9 cellular contexts compared by ENCODE assay signal in genomic region chr6:99588618-99589289, GRCh38. TPM values are rescaled to one million over a fixed set of nuclear protein-coding genes. Genes with fewer than 3 reads are reported as not detected.
DNase-seq lines count a peak whose midpoint lies in the region; ATAC-seq, FAIRE-seq and TF ChIP-seq lines count a peak whose summit lies in the region.
"Had no signal": no experiment of that assay in that cellular context is flagged by ENCODE, and none has a peak within 500 bp of the region (broad histone marks: within the 10 kb centered on the region; RNA-seq: fewer than 3 reads in every experiment).

No MANE protein-coding gene starts in this region.

- dilution Hi-C loops in endothelial cell of umbilical vein (cut with MboI; ENCODE audit: extremely low pct_ligation_motif_present, low sequenced_read_pairs): no loop called here

- FAIRE-seq in endothelial cell of umbilical vein (lab: Jason Lieb, UNC): peak; percentile 85

- intact Hi-C loops in endothelial cell of umbilical vein (cut with micrococcal nuclease): loop anchor here (1.0 kb wide), 3 partner anchors 15 to 158 kb away; partner anchors contain the start of gene CCNC

- H2AFZ ChIP-seq in endothelial cell of umbilical vein (ENCODE audit: low read depth, low read length): peak overlapping the region; percentile 34

- H3K9me1 ChIP-seq in endothelial cell of umbilical vein (replicated peaks; ENCODE audit: control insufficient read depth, extremely low read depth, insufficient read depth, low read length): no peaks in the 10 kb centered on the region

- H3K27ac ChIP-seq in C4-2B: no peak overlapping the region
- no peak overlapping the region for H3K27ac ChIP-seq in endothelial cell of umbilical vein (ENCODE audit: insufficient read depth, low read depth, low read length)
- H3K27ac ChIP-seq in mucosa of rectum (ENCODE audit: low read depth in 2 of 2, low read length in 2 of 2): no peak overlapping the region

- H3K4me2 ChIP-seq in endothelial cell of umbilical vein (ENCODE audit: insufficient read depth, low read length): peak overlapping the region; percentile 72

- no peak for TF ChIP-seq POLR2A in endothelial cell of umbilical vein (IDR thresholded peaks at IDR 0.05; ENCODE audit: low read depth, low read length)

- H3K4me3 Mint-ChIP-seq in stimulated activated naive B cell treated with anti-CD40 and anti-IgM and Interleukin-4, amounts not matched to agents 10 μg/mL and 1 μg/mL and 100 μg/mL, for 72 hours: peak overlapping the region; percentile 89 to 90

- no peaks in the 10 kb centered on the region for H3K36me3 Mint-ChIP-seq in stimulated activated naive B cell treated with anti-CD40 and anti-IgM and Interleukin-4, amounts not matched to agents 10 μg/mL and 1 μg/mL and 100 μg/mL, for 72 hours

- BruUV-seq in endothelial cell of umbilical vein (replicated peaks; lab: Mats Ljungman, UMichigan): no TSS peak

- POLR2A ChIA-PET in endothelial cell of umbilical vein (lab: Charles Lee): interaction anchor here (1.0 kb wide), 1 partner anchor 20 kb away, joined by 4 read pairs; the partner anchor contains the start of gene CCNC

- H3K4me3 ChIP-seq in endothelial cell of umbilical vein (replicated peaks in 1 of 3; ENCODE audit: insufficient read depth in 1 of 3, low read depth in 1 of 3, low read length in 3 of 3) (peak overlapping the region; percentile 11 to 40 (median 37)), mucosa of rectum (ENCODE audit: low read length in 2 of 2) (peak overlapping the region; percentile 53 to 65)

- peak overlapping the region; percentile 51 for H3K27ac Mint-ChIP-seq in stimulated activated naive B cell treated with anti-CD40 and anti-IgM and Interleukin-4, amounts not matched to agents 10 μg/mL and 1 μg/mL and 100 μg/mL, for 72 hours

- no peaks in the 10 kb centered on the region for H4K20me1 ChIP-seq in endothelial cell of umbilical vein (replicated peaks; ENCODE audit: control insufficient read depth, extremely low read depth, insufficient read depth, low read length)

- no peaks in the 10 kb centered on the region for H3K9me3 ChIP-seq in endothelial cell of umbilical vein (replicated peaks; ENCODE audit: control insufficient read depth, insufficient read depth, low read length)
- no peaks in the 10 kb centered on the region for H3K9me3 ChIP-seq in mucosa of rectum (ENCODE audit: control insufficient read depth in 2 of 2, low read length in 2 of 2)

- peaks cover 13 to 35% of the 10 kb centered on the region in 2 donors for H3K4me1 Mint-ChIP-seq in stimulated activated naive B cell treated with anti-CD40 and anti-IgM and Interleukin-4, amounts not matched to agents 10 μg/mL and 1 μg/mL and 100 μg/mL, for 72 hours

- no peak overlapping the region for H3K9ac ChIP-seq in endothelial cell of umbilical vein (replicated peaks; ENCODE audit: extremely low read depth, insufficient read depth, low read length)
- H3K9ac ChIP-seq in mucosa of rectum (ENCODE audit: low read depth in 1 of 2, low read length in 2 of 2): no peak overlapping the region

- H3K36me3 ChIP-seq in endothelial cell of umbilical vein (ENCODE audit: control insufficient read depth in 2 of 2, extremely low read depth in 1 of 2, insufficient read depth in 2 of 2, low read length in 2 of 2) (no peaks in the 10 kb centered on the region), mucosa of rectum (ENCODE audit: control insufficient read depth in 2 of 2, insufficient read depth in 2 of 2, low read length in 2 of 2) (no peaks in the 10 kb centered on the region)

- no peaks in the 10 kb centered on the region for H3K79me2 ChIP-seq in endothelial cell of umbilical vein (ENCODE audit: control insufficient read depth, insufficient read depth, low read length)

- CTCF ChIA-PET in endothelial cell of umbilical vein (lab: Charles Lee): interaction anchor here (0.5 to 4.3 kb wide), 14 partner anchors 11 to 279 kb away, joined by 3 to 27 read pairs (median 3); partner anchors contain the start of gene CCNC

- peaks cover 63 to 72% of the 10 kb centered on the region in 2 donors for H3K27me3 Mint-ChIP-seq in stimulated activated naive B cell treated with anti-CD40 and anti-IgM and Interleukin-4, amounts not matched to agents 10 μg/mL and 1 μg/mL and 100 μg/mL, for 72 hours

- H3K9me3 Mint-ChIP-seq in stimulated activated naive B cell treated with anti-CD40 and anti-IgM and Interleukin-4, amounts not matched to agents 10 μg/mL and 1 μg/mL and 100 μg/mL, for 72 hours: no peaks in the 10 kb centered on the region

- H3K27me3 ChIP-seq in endothelial cell of umbilical vein (ENCODE audit: control insufficient read depth in 2 of 2, insufficient read depth in 2 of 2, low read length in 2 of 2) (peaks cover 71 to 77% of the 10 kb centered on the region in 2 experiments), mucosa of rectum (ENCODE audit: control insufficient read depth in 2 of 2, insufficient read depth in 2 of 2, low read length in 2 of 2) (peaks cover 37 to 59% of the 10 kb centered on the region in 2 donors)

- peak; percentile 82 for TF ChIP-seq CTCF in C4-2B (conservative IDR thresholded peaks at IDR 0.05)
- TF ChIP-seq CTCF in endothelial cell of umbilical vein (IDR thresholded peaks at IDR 0.05; ENCODE audit: extremely low read depth in 1 of 2, insufficient read depth in 1 of 2, low read depth in 1 of 2, low read length in 2 of 2): peak; percentile 36 to 69

- ATAC-seq in HG03354 (IDR thresholded peaks at IDR 0.05; ENCODE audit: poor library complexity, severe bottlenecking, unreplicated experiment): peak; percentile 93
- ATAC-seq in stimulated activated naive B cell treated with anti-CD40 and anti-IgM and Interleukin-4, amounts not matched to agents 10 μg/mL and 1 μg/mL and 100 μg/mL, for 72 hours (replicated peaks): peak; percentile 91 to 92

- DNase-seq in GM19240 (ENCODE audit: insufficient read length, low spot score) (peak; percentile 51), NCI-H526 (lab: John Stamatoyannopoulos, UW) (peak; percentile 85 to 96), endothelial cell of umbilical vein (ENCODE audit: low read depth, low spot score) (peak; percentile 72)
- DNase-seq in activated CD8-positive, alpha-beta memory T cell treated with anti-CD3 and anti-CD28 coated beads for 24 hours: peak; percentile 86
- DNase-seq in stimulated activated naive B cell treated with anti-CD40 and anti-IgM and Interleukin-4, amounts not matched to agents 10 μg/mL and 1 μg/mL and 100 μg/mL, for 72 hours: peak; percentile 52

- peaks cover 8% of the 10 kb centered on the region for H3K4me1 ChIP-seq in endothelial cell of umbilical vein (ENCODE audit: control insufficient read depth, extremely low read depth, insufficient read depth, low read length)
- peaks cover 3 to 9% of the 10 kb centered on the region in 2 donors for H3K4me1 ChIP-seq in mucosa of rectum (ENCODE audit: control insufficient read depth in 2 of 2, insufficient read depth in 2 of 2, low read length in 2 of 2)

TF ChIP-seq in endothelial cell of umbilical vein, 7 proteins besides CTCF, POLR2A, EP300 and RAD21:
- TF ChIP-seq EZH2 (IDR thresholded peaks at IDR 0.05; ENCODE audit: borderline replicate concordance, low read depth, low read length, severe bottlenecking): peak; percentile 77
- TF ChIP-seq JUN (IDR thresholded peaks at IDR 0.05; ENCODE audit: borderline replicate concordance, insufficient read depth, insufficient read length, low read depth): no peak

RNA-seq across cellular contexts. Expression of gene PRDM13, which starts 17.9 kb away (rescaled TPM):
- not detected in 2 replicates for total RNA-seq in endothelial cell of umbilical vein
- not detected in 2 replicates for polyA plus RNA-seq in endothelial cell of umbilical vein
- polyA plus RNA-seq in endothelial cell of umbilical vein (2011; cell fraction: cytosol; rRNA removed): not detected in 2 replicates
- polyA plus RNA-seq in endothelial cell of umbilical vein (2011; cell fraction: nucleus; rRNA removed): not detected in 2 replicates
- polyA plus RNA-seq in endothelial cell of umbilical vein (2012): not detected in 2 replicates
- polyA minus RNA-seq in endothelial cell of umbilical vein: not detected in 2 replicates
- polyA minus RNA-seq in endothelial cell of umbilical vein (2011; cell fraction: cytosol; rRNA and poly(A)+ RNA removed): not detected
- not detected in 2 replicates for polyA minus RNA-seq in endothelial cell of umbilical vein (2011; cell fraction: nucleus; rRNA and poly(A)+ RNA removed)
- total RNA-seq: T-helper 2 cell treated with Interferon-gamma antibody and Interleukin-4, amounts not matched to agents 100 ng/mL and 5 ng/mL, for 36 hours had no signal

RNA-seq across cellular contexts. Expression of gene CCNC, which starts 20.3 kb away (rescaled TPM):
- total RNA-seq in endothelial cell of umbilical vein: 53.1 and 53.5 TPM in 2 replicates
- 13.0 and 18.2 TPM in 2 replicates for polyA plus RNA-seq in endothelial cell of umbilical vein
- polyA plus RNA-seq in endothelial cell of umbilical vein (2011; cell fraction: cytosol; rRNA removed): 25.9 and 29.7 TPM in 2 replicates
- polyA plus RNA-seq in endothelial cell of umbilical vein (2011; cell fraction: nucleus; rRNA removed): 42.7 and 58.9 TPM in 2 replicates
- polyA plus RNA-seq in endothelial cell of umbilical vein (2012): 27.1 and 46.4 TPM in 2 replicates
- 52.7 and 60.8 TPM in 2 replicates for polyA minus RNA-seq in endothelial cell of umbilical vein
- 48.6 TPM for polyA minus RNA-seq in endothelial cell of umbilical vein (2011; cell fraction: cytosol; rRNA and poly(A)+ RNA removed)
- polyA minus RNA-seq in endothelial cell of umbilical vein (2011; cell fraction: nucleus; rRNA and poly(A)+ RNA removed): 28.7 and 43.1 TPM in 2 replicates
